ENCODE assay signal across 25 cellular contexts in genomic region chr14:20661197-20661596, GRCh38. TPM values are rescaled to one million over a fixed set of nuclear protein-coding genes. Genes with fewer than 3 reads are reported as not detected.
"Had no signal": no experiment of that assay in that cellular context is flagged by ENCODE, and none has a peak within 500 bp of the region (broad histone marks: within the 10 kb centered on the region; RNA-seq: fewer than 3 reads in every experiment).

No MANE protein-coding gene starts in this region.

- H3K27ac ChIP-seq: HL-60, SJSA1, SK-N-MC had no signal

- FAIRE-seq: RCC 7860 had no signal

- H3K4me3 ChIP-seq: SJSA1, SK-N-MC had no signal

- H3K4me1 ChIP-seq: SJSA1 had no signal

- H3K36me3 ChIP-seq: SJSA1 had no signal

- H3K27me3 ChIP-seq: SJSA1 had no signal

- DNase-seq: IMR-90, Karpas-422, KG1, MM.1S, NCI-H1092 treated with DMSO at 0.1 percent for 48 hours, NCI-H1436, NCI-H187, NCI-H2029, NCI-H2081 treated with DMSO at 0.1 percent for 48 hours, NCI-H2171, NCI-H226, NCI-H446, NCI-H510A, NCI-H524 treated with DMSO at 0.1 percent for 48 hours, NCI-H69, NCI-H774, Right ventricle myocardium superior, RPMI8226, SIG-M5 had no signal

- H3K9me3 ChIP-seq: SJSA1 had no signal

RNA-seq across cellular contexts. Expression of gene OR6S1, which starts 19.7 kb away (rescaled TPM):
- total RNA-seq: HT-29, IMR-90, M059J, Right ventricle myocardium superior, SJSA1 had no signal
- polyA plus RNA-seq: IMR-90 had no signal
